ENCODE assay signal across 8 cellular contexts in the genomic region with DNA sequence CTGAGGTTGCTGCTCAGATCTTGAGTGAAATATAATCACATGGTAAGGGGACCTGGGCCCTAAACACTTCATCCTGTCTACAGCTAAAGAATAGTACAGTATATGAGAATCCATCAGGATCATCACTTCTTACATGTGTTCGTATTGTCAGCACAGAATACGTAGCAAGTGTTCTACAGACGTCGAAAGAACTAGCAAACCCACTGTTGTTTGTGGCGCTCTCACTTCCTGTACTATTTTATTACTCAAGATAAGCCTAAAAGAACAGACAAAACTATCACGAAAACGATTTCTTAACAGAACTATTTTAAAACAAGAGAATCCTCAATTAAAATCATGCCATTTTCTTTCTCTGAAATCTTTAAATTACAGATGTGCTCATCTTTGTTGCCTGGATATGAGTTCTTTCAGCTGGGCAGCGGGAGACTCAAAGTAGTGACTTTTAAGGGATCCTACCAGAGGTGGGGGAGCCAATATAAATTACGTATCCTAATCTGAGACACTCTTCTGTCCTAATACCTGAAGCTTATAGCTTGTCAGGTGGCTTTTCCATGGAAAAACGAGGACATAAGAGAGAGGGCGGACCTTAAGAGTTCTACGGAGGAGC. TPM values are rescaled to one million over a fixed set of nuclear protein-coding genes. Genes with fewer than 3 reads are reported as not detected.
DNase-seq lines count a peak whose midpoint lies in the region; ATAC-seq and TF ChIP-seq lines count a peak whose summit lies in the region.

No MANE protein-coding gene starts in this region.

- no peaks in the 10 kb centered on the region for H3K4me1 ChIP-seq in Caco-2

- no peaks in the 10 kb centered on the region for H3K27me3 Mint-ChIP-seq in Caco-2 (ENCODE audit: insufficient read depth, unreplicated experiment)
- no peaks in the 10 kb centered on the region for H3K27me3 Mint-ChIP-seq in effector memory CD8-positive, alpha-beta T cell
- H3K27me3 Mint-ChIP-seq in naive thymus-derived CD8-positive, alpha-beta T cell: no peaks in the 10 kb centered on the region

- H3K36me3 ChIP-seq in Caco-2 (ENCODE audit: control insufficient read depth, insufficient read depth, low read length): no peaks in the 10 kb centered on the region

- no peaks in the 10 kb centered on the region for H3K9me3 Mint-ChIP-seq in Caco-2 (ENCODE audit: unreplicated experiment)
- no peaks in the 10 kb centered on the region for H3K9me3 Mint-ChIP-seq in effector memory CD8-positive, alpha-beta T cell
- H3K9me3 Mint-ChIP-seq in naive thymus-derived CD8-positive, alpha-beta T cell: no peaks in the 10 kb centered on the region

- H3K4me1 Mint-ChIP-seq in Caco-2 (ENCODE audit: low read depth, unreplicated experiment): no peaks in the 10 kb centered on the region
- H3K4me1 Mint-ChIP-seq in effector memory CD8-positive, alpha-beta T cell (ENCODE audit: low read depth in 2 of 2): peaks cover 23 to 45% of the 10 kb centered on the region in 2 donors
- H3K4me1 Mint-ChIP-seq in naive thymus-derived CD8-positive, alpha-beta T cell: peaks cover 18 to 46% (median 41%) of the 10 kb centered on the region in 4 donors

- TF ChIP-seq CTCF in Caco-2 (IDR thresholded peaks at IDR 0.05; ENCODE audit: insufficient read depth in 1 of 2, low read depth in 1 of 2, low read length in 1 of 2, severe bottlenecking in 1 of 2, unreplicated experiment in 1 of 2): no peak

- ATAC-seq in GM21390 (IDR thresholded peaks at IDR 0.05; ENCODE audit: unreplicated experiment): peak; percentile 26
- ATAC-seq in effector memory CD8-positive, alpha-beta T cell (replicated peaks): peak; percentile 34
- ATAC-seq in naive thymus-derived CD8-positive, alpha-beta T cell: peak; percentile 43 to 70
- no peak for ATAC-seq in HG02610 (IDR thresholded peaks at IDR 0.05; ENCODE audit: unreplicated experiment)
- ATAC-seq in HG02798 (IDR thresholded peaks at IDR 0.05; ENCODE audit: poor library complexity, unreplicated experiment): no peak
- no peak for ATAC-seq in HG02840 (IDR thresholded peaks at IDR 0.05; ENCODE audit: low FRiP score, unreplicated experiment)

- BruUV-seq in Caco-2 (replicated peaks; lab: Mats Ljungman, UMichigan): TSS peak; percentile 51

- CTCF ChIA-PET in Caco-2 (lab: Charles Lee): interaction anchor here (0.8 kb wide), 1 partner anchor 87 kb away, joined by 3 read pairs; no protein-coding TSS in a partner anchor

- POLR2A ChIA-PET in Caco-2 (lab: Charles Lee): no interaction called here
- POLR2A ChIA-PET in naive thymus-derived CD8-positive, alpha-beta T cell (lab: Charles Lee): interaction anchor here (0.6 to 4.2 kb wide), 11 partner anchors 9 to 856 kb away, joined by 3 to 61 read pairs (median 5); partner anchors contain the start of genes CTTNBP2NL, MOV10, PPM1J and SLC16A1

- peak overlapping the region; percentile 95 for H3K4me3 ChIP-seq in Caco-2 (ENCODE audit: low read depth, low read length)

- H3K27me3 ChIP-seq in Caco-2 (replicated peaks; ENCODE audit: control insufficient read depth, insufficient read depth, low read length): no peaks in the 10 kb centered on the region

- peak overlapping the region; percentile 98 for H3K27ac Mint-ChIP-seq in Caco-2 (ENCODE audit: unreplicated experiment)
- peak overlapping the region; percentile 99 to 100 for H3K27ac Mint-ChIP-seq in effector memory CD8-positive, alpha-beta T cell
- peak overlapping the region; percentile 98 to 100 (median 100) for H3K27ac Mint-ChIP-seq in naive thymus-derived CD8-positive, alpha-beta T cell

- peaks cover 6% of the 10 kb centered on the region for H3K36me3 Mint-ChIP-seq in Caco-2 (ENCODE audit: insufficient read depth, unreplicated experiment)
- peaks cover 62% of the 10 kb centered on the region for H3K36me3 Mint-ChIP-seq in effector memory CD8-positive, alpha-beta T cell (ENCODE audit: insufficient read depth)
- peaks cover 4 to 23% (median 4%) of the 10 kb centered on the region in 3 donors for H3K36me3 Mint-ChIP-seq in naive thymus-derived CD8-positive, alpha-beta T cell

- H3K9me3 ChIP-seq in Caco-2: no peaks in the 10 kb centered on the region

- DNase-seq in Caco-2 (no peak), SW 1271 (lab: John Stamatoyannopoulos, UW) (peak; percentile 8 to 32)
- peak; percentile 20 to 46 (median 21) for DNase-seq in effector memory CD8-positive, alpha-beta T cell
- DNase-seq in naive thymus-derived CD8-positive, alpha-beta T cell: peak in 9 of 10 donors; percentile 5 to 86 (median 65)

- intact Hi-C loops in Caco-2 (cut with micrococcal nuclease; ENCODE audit: unreplicated experiment): loop anchor here (2.0 to 5.0 kb wide), 3 partner anchors 54 to 116 kb away; partner anchors contain the start of genes MOV10 and RHOC

- peak overlapping the region; percentile 98 for H3K4me3 Mint-ChIP-seq in Caco-2 (ENCODE audit: unreplicated experiment)
- H3K4me3 Mint-ChIP-seq in effector memory CD8-positive, alpha-beta T cell: peak overlapping the region; percentile 95 to 99
- H3K4me3 Mint-ChIP-seq in naive thymus-derived CD8-positive, alpha-beta T cell: peak overlapping the region; percentile 92 to 100 (median 98)

RNA-seq across cellular contexts. Expression of gene ST7L, which starts 0.7 kb away (rescaled TPM):
- 12.6 and 13.6 TPM in 2 replicates for total RNA-seq in Caco-2 (2022)
- total RNA-seq in naive thymus-derived CD8-positive, alpha-beta T cell: 10 to 100 TPM; 22.6 to 23.7 TPM
- polyA plus RNA-seq in naive thymus-derived CD8-positive, alpha-beta T cell: 10 to 100 TPM; 12.6 to 15.7 (median 15.4) TPM

RNA-seq across cellular contexts. Expression of gene CAPZA1, which starts 1.4 kb away (rescaled TPM):
- total RNA-seq in Caco-2 (2022): 82.4 and 98.7 TPM in 2 replicates
- 100 to 1,000 TPM; 126 to 135 TPM for total RNA-seq in naive thymus-derived CD8-positive, alpha-beta T cell
- polyA plus RNA-seq in naive thymus-derived CD8-positive, alpha-beta T cell: 100 to 1,000 TPM; 100 to 169 (median 116) TPM

RNA-seq across cellular contexts. Expression of gene MOV10, which starts 56.2 kb away (rescaled TPM):
- total RNA-seq in Caco-2 (2022): 89.8 and 102 TPM in 2 replicates
- total RNA-seq in naive thymus-derived CD8-positive, alpha-beta T cell: 10 to 100 TPM; 84.2 to 89.9 TPM
- 10 to 100 TPM; 24.7 to 40.4 (median 29.5) TPM for polyA plus RNA-seq in naive thymus-derived CD8-positive, alpha-beta T cell

Comparison
In these comparisons a context has a peak if more than half of its experiments do, and no peak if none do; other contexts are left out.
1. DNase-seq: peak in SW 1271 (2 of 2), effector memory CD8-positive, alpha-beta T cell (3 of 3) and naive thymus-derived CD8-positive, alpha-beta T cell (9 of 10); none in Caco-2 (0 of 2).
2. ATAC-seq: peak in GM21390 (single experiment), effector memory CD8-positive, alpha-beta T cell (single experiment) and naive thymus-derived CD8-positive, alpha-beta T cell (2 of 2); none in HG02610 (single experiment), HG02798 (single experiment) and HG02840 (single experiment).
3. Peak in every context shown above with its lines, with median percentiles within 50 percentile points of each other: H3K27ac Mint-ChIP-seq and H3K4me3 Mint-ChIP-seq.